ENCODE assay signal across 9 cellular contexts in genomic region chr16:84518804-84519341, GRCh38.
A peak's percentile ranks its signal among the peaks of the same experiment; 100 is the strongest.
DNase-seq lines count a peak whose midpoint lies in the region; ATAC-seq and FAIRE-seq lines count a peak whose summit lies in the region.
"Had no signal": no experiment of that assay in that cellular context is flagged by ENCODE, and none has a peak within 500 bp of the region (broad histone marks: within the 10 kb centered on the region; RNA-seq: fewer than 3 reads in every experiment).

No MANE protein-coding gene starts in this region.

- H3K27me3 Mint-ChIP-seq in T-helper 1 cell treated with Interleukin-12 subunit alpha and Interleukin-12 subunit beta and Interleukin-4 antibody, amounts not matched to agents 30 μg/mL and 1 μg/mL, for 36 hours (ENCODE audit: low read depth) = no peaks in the 10 kb centered on the region
- no peaks in the 10 kb centered on the region for H3K27me3 Mint-ChIP-seq in stimulated activated memory B cell treated with anti-CD40 and anti-IgM and Interleukin-4, amounts not matched to agents 10 μg/mL and 1 μg/mL and 100 μg/mL, for 72 hours

- H3K27ac Mint-ChIP-seq in T-helper 1 cell treated with Interleukin-12 subunit alpha and Interleukin-12 subunit beta and Interleukin-4 antibody, amounts not matched to agents 30 μg/mL and 1 μg/mL, for 36 hours = peak overlapping the region; percentile 88
- H3K27ac Mint-ChIP-seq in stimulated activated memory B cell treated with anti-CD40 and anti-IgM and Interleukin-4, amounts not matched to agents 10 μg/mL and 1 μg/mL and 100 μg/mL, for 72 hours = no peak overlapping the region

- FAIRE-seq in urothelium cell line (lab: Jason Lieb, UNC) = no peak

- H3K4me3 Mint-ChIP-seq in T-helper 1 cell treated with Interleukin-12 subunit alpha and Interleukin-12 subunit beta and Interleukin-4 antibody, amounts not matched to agents 30 μg/mL and 1 μg/mL, for 36 hours = peak overlapping the region; percentile 54
- no peak overlapping the region for H3K4me3 Mint-ChIP-seq in stimulated activated memory B cell treated with anti-CD40 and anti-IgM and Interleukin-4, amounts not matched to agents 10 μg/mL and 1 μg/mL and 100 μg/mL, for 72 hours

- no peaks in the 10 kb centered on the region for H3K9me3 Mint-ChIP-seq in T-helper 1 cell treated with Interleukin-12 subunit alpha and Interleukin-12 subunit beta and Interleukin-4 antibody, amounts not matched to agents 30 μg/mL and 1 μg/mL, for 36 hours
- H3K9me3 Mint-ChIP-seq in stimulated activated memory B cell treated with anti-CD40 and anti-IgM and Interleukin-4, amounts not matched to agents 10 μg/mL and 1 μg/mL and 100 μg/mL, for 72 hours = no peaks in the 10 kb centered on the region

- peaks cover 33% of the 10 kb centered on the region for H3K36me3 Mint-ChIP-seq in T-helper 1 cell treated with Interleukin-12 subunit alpha and Interleukin-12 subunit beta and Interleukin-4 antibody, amounts not matched to agents 30 μg/mL and 1 μg/mL, for 36 hours (ENCODE audit: low read depth)
- H3K36me3 Mint-ChIP-seq in stimulated activated memory B cell treated with anti-CD40 and anti-IgM and Interleukin-4, amounts not matched to agents 10 μg/mL and 1 μg/mL and 100 μg/mL, for 72 hours = no peaks in the 10 kb centered on the region

- DNase-seq in NCI-H1105 treated with DMSO at 0.1 percent for 48 hours (lab: John Stamatoyannopoulos, UW) = peak; percentile 38
- DNase-seq in activated gamma-delta T cell treated with anti-CD3 and anti-CD28 coated beads, Interleukin-2, amount 50 U/mL, for 16 hours (ENCODE audit: low read depth) = peak; percentile 54
- DNase-seq in stimulated activated CD4-positive, alpha-beta T cell treated with anti-CD3 and anti-CD28 coated beads, Interleukin-4, amount 100 ng/mL, for 4 hours = peak; percentile 14 to 35
- no peak for DNase-seq in dedifferentiated amniotic fluid mesenchymal stem cell (ENCODE audit: extremely low spot score)
- no peak for DNase-seq in urothelium cell line (ENCODE audit: low spot score)
- DNase-seq: head of caudate nucleus had no signal

- H3K4me1 Mint-ChIP-seq in T-helper 1 cell treated with Interleukin-12 subunit alpha and Interleukin-12 subunit beta and Interleukin-4 antibody, amounts not matched to agents 30 μg/mL and 1 μg/mL, for 36 hours (ENCODE audit: low read depth) = peaks cover 63% of the 10 kb centered on the region
- H3K4me1 Mint-ChIP-seq in stimulated activated memory B cell treated with anti-CD40 and anti-IgM and Interleukin-4, amounts not matched to agents 10 μg/mL and 1 μg/mL and 100 μg/mL, for 72 hours = peaks cover 18% of the 10 kb centered on the region

- no peak for ATAC-seq in stimulated activated memory B cell treated with anti-CD40 and anti-IgM and Interleukin-4, amounts not matched to agents 10 μg/mL and 1 μg/mL and 100 μg/mL, for 72 hours
- ATAC-seq in GM21423 (IDR thresholded peaks at IDR 0.05; ENCODE audit: unreplicated experiment) = no peak

Comparison
In these comparisons a context has a peak if more than half of its experiments do, and no peak if none do; other contexts are left out.
1. DNase-seq: peak in NCI-H1105 treated with DMSO at 0.1 percent for 48 hours (single experiment), activated gamma-delta T cell treated with anti-CD3 and anti-CD28 coated beads, Interleukin-2, amount 50 U/mL, for 16 hours (single experiment) and stimulated activated CD4-positive, alpha-beta T cell treated with anti-CD3 and anti-CD28 coated beads, Interleukin-4, amount 100 ng/mL, for 4 hours (2 of 2); none in dedifferentiated amniotic fluid mesenchymal stem cell (single experiment) and urothelium cell line (single experiment).